In the genomic region with DNA sequence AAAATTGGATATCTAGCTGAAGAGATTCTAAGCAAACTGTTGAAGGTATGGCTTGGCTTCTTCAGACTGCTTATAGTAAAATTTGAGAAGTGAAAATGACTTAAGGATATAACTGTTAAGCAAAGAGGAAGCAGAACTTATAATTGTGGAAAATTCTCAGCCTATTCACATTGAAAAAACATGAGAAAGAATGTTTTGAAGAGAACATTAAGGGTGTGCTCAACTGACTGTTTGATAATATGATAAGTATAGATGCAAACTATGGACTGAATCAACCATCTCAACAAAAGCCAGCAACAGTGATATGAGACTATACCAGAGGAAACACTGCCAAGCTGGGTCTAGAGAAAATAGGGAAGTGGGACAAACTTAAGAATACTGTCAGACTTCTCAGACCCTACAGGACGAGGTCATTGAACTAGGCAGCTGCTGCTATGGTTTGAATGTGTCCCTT, we compare ENCODE assay signal across 9 cellular contexts.
DNase-seq lines count a peak whose midpoint lies in the region; ATAC-seq and TF ChIP-seq lines count a peak whose summit lies in the region.
"Had no signal": no experiment of that assay in that cellular context is flagged by ENCODE, and none has a peak within 500 bp of the region (broad histone marks: within the 10 kb centered on the region; RNA-seq: fewer than 3 reads in every experiment).

No MANE protein-coding gene starts in this region.

- peak overlapping the region; percentile 76 to 89 (median 84) for H3K27ac Mint-ChIP-seq in CD14-positive monocyte
- no peak overlapping the region for H3K27ac Mint-ChIP-seq in glutamatergic neuron (ENCODE audit: unreplicated experiment)

- H3K27me3 ChIP-seq in OCI-LY1 (ENCODE audit: insufficient read depth, low read length): no peaks in the 10 kb centered on the region

- H3K4me3 ChIP-seq in OCI-LY1 (ENCODE audit: low read depth, low read length, poor library complexity, severe bottlenecking): no peak overlapping the region

- H3K4me1 Mint-ChIP-seq in CD14-positive monocyte (peaks cover 47% of the 10 kb centered on the region), glutamatergic neuron (ENCODE audit: low read depth, unreplicated experiment) (no peaks in the 10 kb centered on the region)

- H3K9me3 Mint-ChIP-seq in CD14-positive monocyte (peaks cover 0 to 12% (median 5%) of the 10 kb centered on the region in 7 donors), glutamatergic neuron (ENCODE audit: unreplicated experiment) (no peaks in the 10 kb centered on the region)

- intact Hi-C loops in CD14-positive monocyte (cut with micrococcal nuclease): no loop called here

- no peaks in the 10 kb centered on the region for H3K79me2 ChIP-seq in OCI-LY1 (ENCODE audit: insufficient read depth, low read length)

- no peaks in the 10 kb centered on the region for H4K20me1 ChIP-seq in OCI-LY1 (ENCODE audit: insufficient read depth, low read length)

- TF ChIP-seq CTCF in CD14-positive monocyte (IDR thresholded peaks at IDR 0.05) (no peak), OCI-LY1 (IDR thresholded peaks at IDR 0.05; ENCODE audit: low read length) (no peak), glutamatergic neuron (IDR thresholded peaks at IDR 0.05; ENCODE audit: partially characterized antibody, unreplicated experiment) (no peak)

- H3K4me2 ChIP-seq in OCI-LY1 (ENCODE audit: low read length): peak overlapping the region; percentile 27; the same call in 1 of the 2 replicates

- H3K36me3 Mint-ChIP-seq in CD14-positive monocyte: peaks cover 0 to 5% of the 10 kb centered on the region in 2 donors
- H3K36me3 Mint-ChIP-seq in glutamatergic neuron (ENCODE audit: unreplicated experiment): peaks cover 4% of the 10 kb centered on the region

- peaks cover 31% of the 10 kb centered on the region for H3K4me1 ChIP-seq in OCI-LY1 (ENCODE audit: insufficient read depth, low read length, severe bottlenecking)

- H3K36me3 ChIP-seq in OCI-LY1 (ENCODE audit: insufficient read depth, low read length): no peaks in the 10 kb centered on the region

- peak; percentile 63 for ATAC-seq in GM19467 (IDR thresholded peaks at IDR 0.05; ENCODE audit: unreplicated experiment)
- ATAC-seq in HG03066 (IDR thresholded peaks at IDR 0.05; ENCODE audit: low read depth, unreplicated experiment): peak; percentile 84

- H3F3A ChIP-seq in OCI-LY1 (ENCODE audit: insufficient read depth, low read length): no peaks in the 10 kb centered on the region; the same call in 1 of the 2 replicates

- H3K27ac ChIP-seq in OCI-LY1 (ENCODE audit: low read depth, low read length, poor library complexity, severe bottlenecking): peak overlapping the region; percentile 80

- DNase-seq in CD14-positive monocyte (ENCODE audit: low spot score) (no peak), glutamatergic neuron (no peak), mesenteric fat pad (ENCODE audit: low spot score) (no peak), NCI-H128 (lab: John Stamatoyannopoulos, UW; ENCODE audit: unreplicated experiment) (no peak), activated gamma-delta T cell (lab: John Stamatoyannopoulos, UW) (no peak)
- DNase-seq: stimulated activated CD4-positive, alpha-beta T cell treated with anti-CD3 and anti-CD28 coated beads, Interleukin-4, amount 100 ng/mL, for 1 hour had no signal

- H3K9me2 ChIP-seq in OCI-LY1 (ENCODE audit: low read depth, low read length): no peaks in the 10 kb centered on the region

- peak overlapping the region in 1 of 2 donors; percentile 51 for H3K4me3 Mint-ChIP-seq in CD14-positive monocyte
- no peak overlapping the region for H3K4me3 Mint-ChIP-seq in glutamatergic neuron (ENCODE audit: unreplicated experiment)

- no peak overlapping the region for H2AFZ ChIP-seq in OCI-LY1 (ENCODE audit: low read length)

- no peak overlapping the region for H3K9ac ChIP-seq in OCI-LY1 (ENCODE audit: low read length)

- peaks cover 0 to 3% (median 0%) of the 10 kb centered on the region in 3 donors for H3K27me3 Mint-ChIP-seq in CD14-positive monocyte (ENCODE audit: low read depth in 3 of 3)
- H3K27me3 Mint-ChIP-seq in glutamatergic neuron (ENCODE audit: unreplicated experiment): no peaks in the 10 kb centered on the region

- H3K9me3 ChIP-seq in OCI-LY1 (ENCODE audit: low read length): peaks cover 4% of the 10 kb centered on the region; the same call in 1 of the 2 replicates
